Comparison of ENCODE assay signal across 36 cellular contexts in the genomic region with DNA sequence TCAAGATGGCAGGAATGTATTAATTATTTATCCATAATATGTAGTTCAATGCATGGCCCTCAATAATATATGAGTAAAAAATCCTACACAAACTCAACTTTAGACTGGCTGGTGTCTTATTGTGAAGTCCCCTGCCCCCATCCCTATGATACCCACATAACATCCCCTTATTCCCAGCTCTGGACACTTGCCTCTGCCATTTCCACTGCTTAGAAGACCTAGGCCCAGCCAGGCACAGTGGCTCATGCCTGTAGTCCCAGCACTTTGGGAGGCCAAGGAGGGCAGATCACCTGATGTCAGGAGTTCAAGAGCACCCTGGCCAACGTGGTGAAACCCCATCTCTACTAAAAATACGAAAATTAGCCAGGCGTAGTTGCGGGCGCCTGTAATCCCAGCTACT.
"Had no signal": no experiment of that assay in that cellular context is flagged by ENCODE, and none has a peak within 500 bp of the region (broad histone marks: within the 10 kb centered on the region; RNA-seq: fewer than 3 reads in every experiment).

No MANE protein-coding gene starts in this region.

- H3K4me3 ChIP-seq: MG63 had no signal

- DNase-seq: Karpas-422, Kasumi-1, MG63, MM.1S, MV-4-11, NCI-H1048, NCI-H1092, NCI-H1092 treated with DMSO at 0.1 percent for 48 hours, NCI-H1105, NCI-H1105 treated with DMSO at 0.1 percent for 48 hours, NCI-H1417, NCI-H1417 treated with DMSO at 0.1 percent for 48 hours, NCI-H1436, NCI-H1436 treated with DMSO at 0.1 percent for 48 hours, NCI-H146, NCI-H1694, NCI-H1694 treated with DMSO at 0.1 percent for 48 hours, NCI-H187, NCI-H187 treated with DMSO at 0.1 percent for 48 hours, NCI-H1930, NCI-H2029, NCI-H2029 treated with DMSO at 0.1 percent for 48 hours, NCI-H2081, NCI-H2081 treated with DMSO at 0.1 percent for 48 hours, NCI-H2107, NCI-H2171, NCI-H2171 treated with DMSO at 0.1 percent for 48 hours, NCI-H2227 treated with DMSO at 0.1 percent for 48 hours, NCI-H226, NCI-H345, NCI-H446, NCI-H446 treated with DMSO at 0.1 percent for 48 hours, NCI-H510A, NCI-H510A treated with DMSO at 0.1 percent for 48 hours, NCI-H524, NCI-H524 treated with DMSO at 0.1 percent for 48 hours had no signal

- H3K27me3 ChIP-seq: MG63 had no signal

- H3K36me3 ChIP-seq: MG63 had no signal

- H3K9me3 ChIP-seq: MG63 had no signal
